ENCODE assay signal across 20 cellular contexts in genomic region chr5:90000351-90000750, GRCh38.
DNase-seq lines count a peak whose midpoint lies in the region; ATAC-seq and TF ChIP-seq lines count a peak whose summit lies in the region.
"Had no signal": no experiment of that assay in that cellular context is flagged by ENCODE, and none has a peak within 500 bp of the region (broad histone marks: within the 10 kb centered on the region; RNA-seq: fewer than 3 reads in every experiment).

No MANE protein-coding gene starts in this region.

- no peaks in the 10 kb centered on the region for H3K9me3 ChIP-seq in WERI-Rb-1 (ENCODE audit: severe bottlenecking)
- H3K9me3 ChIP-seq: body of pancreas, colonic mucosa, pancreas, Peyer's patch had no signal

- ATAC-seq in GM18511 (IDR thresholded peaks at IDR 0.05; ENCODE audit: unreplicated experiment) = peak; percentile 51
- ATAC-seq: body of pancreas; naive thymus-derived CD8-positive, alpha-beta T cell; pancreas; right cardiac atrium; SK-N-SH treated with all-trans-retinoic acid at 6 μM for 48 hours had no signal

- no peak overlapping the region for H3K27ac Mint-ChIP-seq in glutamatergic neuron (ENCODE audit: unreplicated experiment)
- H3K27ac Mint-ChIP-seq in activated CD4-positive, alpha-beta memory T cell treated with anti-CD3 and anti-CD28 coated beads, Interleukin-2, amount 10 ng/mL, durations not matched to agents 7 days and 5 days = no peak overlapping the region
- H3K27ac Mint-ChIP-seq: activated T-helper 2 cell treated with anti-CD3 and anti-CD28 coated beads, Interferon-gamma antibody, Interleukin-2, Interleukin-4, amounts not matched to agents 10 μg/mL and 5 μg/mL and 100 μg/mL, durations not matched to agents 14 hours and 24 hours and 36 hours; naive thymus-derived CD8-positive, alpha-beta T cell had no signal

- H3K4me1 Mint-ChIP-seq in glutamatergic neuron (ENCODE audit: low read depth, unreplicated experiment) = no peaks in the 10 kb centered on the region
- no peaks in the 10 kb centered on the region for H3K4me1 Mint-ChIP-seq in activated CD4-positive, alpha-beta memory T cell treated with anti-CD3 and anti-CD28 coated beads, Interleukin-2, amount 10 ng/mL, durations not matched to agents 7 days and 5 days

- CTCF ChIA-PET in activated CD4-positive, alpha-beta memory T cell treated with anti-CD3 and anti-CD28 coated beads, Interleukin-2, amount 10 ng/mL, durations not matched to agents 7 days and 5 days (lab: Charles Lee) = interaction anchor here (0.5 kb wide), 1 partner anchor 16 kb away, joined by 3 read pairs; no protein-coding TSS in a partner anchor

- H3K36me3 ChIP-seq in WERI-Rb-1 = no peaks in the 10 kb centered on the region
- H3K36me3 ChIP-seq: colonic mucosa, pancreas, Peyer's patch had no signal

- peak; percentile 13 for TF ChIP-seq CTCF in GM12864 (IDR thresholded peaks at IDR 0.05; ENCODE audit: low read depth, low read length, missing control alignments)
- TF ChIP-seq CTCF in WERI-Rb-1 (IDR thresholded peaks at IDR 0.05; ENCODE audit: low read depth, low read length) = 0 out of 2 replicates have a peak, but pooled peaks have one; percentile 6
- TF ChIP-seq CTCF in glutamatergic neuron (IDR thresholded peaks at IDR 0.05; ENCODE audit: partially characterized antibody, unreplicated experiment) = no peak

- H3K4me3 ChIP-seq in GM12864 (ENCODE audit: low read depth, low read length) = no peak overlapping the region
- no peak overlapping the region for H3K4me3 ChIP-seq in WERI-Rb-1 (ENCODE audit: low read depth, low read length)
- H3K4me3 ChIP-seq: body of pancreas, colonic mucosa, pancreas, Peyer's patch had no signal

- H3K9me3 Mint-ChIP-seq in glutamatergic neuron (ENCODE audit: unreplicated experiment) = no peaks in the 10 kb centered on the region
- H3K9me3 Mint-ChIP-seq in activated CD4-positive, alpha-beta memory T cell treated with anti-CD3 and anti-CD28 coated beads, Interleukin-2, amount 10 ng/mL, durations not matched to agents 7 days and 5 days = peaks cover 8% of the 10 kb centered on the region

- no peaks in the 10 kb centered on the region for H3K36me3 Mint-ChIP-seq in glutamatergic neuron (ENCODE audit: unreplicated experiment)
- no peaks in the 10 kb centered on the region for H3K36me3 Mint-ChIP-seq in activated CD4-positive, alpha-beta memory T cell treated with anti-CD3 and anti-CD28 coated beads, Interleukin-2, amount 10 ng/mL, durations not matched to agents 7 days and 5 days (ENCODE audit: low read depth)
- H3K36me3 Mint-ChIP-seq: naive thymus-derived CD8-positive, alpha-beta T cell had no signal

- DNase-seq in GM12864 (ENCODE audit: low read depth) (no peak), NAMALWA (ENCODE audit: low spot score) (peak; percentile 36), WERI-Rb-1 (peak; percentile 14), 8988T (no peak), NCI-H526 treated with DMSO at 0.1 percent for 48 hours (lab: John Stamatoyannopoulos, UW) (no peak), glutamatergic neuron (no peak)
- DNase-seq in activated CD4-positive, alpha-beta memory T cell treated with anti-CD3 and anti-CD28 coated beads, Interleukin-2, amount 10 ng/mL, durations not matched to agents 7 days and 5 days = no peak
- DNase-seq: activated CD4-positive, CD25-positive, alpha-beta regulatory T cell treated with anti-CD3 and anti-CD28 coated beads, Interleukin-2, amount 50 U/mL, for 72 hours; body of pancreas; colonic mucosa; mesenchymal stem cell; naive thymus-derived CD8-positive, alpha-beta T cell; NCI-H1417; NCI-H2171; pancreas; Peyer's patch had no signal

- no peak overlapping the region for H3K4me3 Mint-ChIP-seq in glutamatergic neuron (ENCODE audit: unreplicated experiment)
- H3K4me3 Mint-ChIP-seq in activated CD4-positive, alpha-beta memory T cell treated with anti-CD3 and anti-CD28 coated beads, Interleukin-2, amount 10 ng/mL, durations not matched to agents 7 days and 5 days = no peak overlapping the region
- H3K4me3 Mint-ChIP-seq: naive thymus-derived CD8-positive, alpha-beta T cell had no signal

- H3K27me3 Mint-ChIP-seq in glutamatergic neuron (ENCODE audit: unreplicated experiment) = no peaks in the 10 kb centered on the region
- H3K27me3 Mint-ChIP-seq in activated CD4-positive, alpha-beta memory T cell treated with anti-CD3 and anti-CD28 coated beads, Interleukin-2, amount 10 ng/mL, durations not matched to agents 7 days and 5 days = no peaks in the 10 kb centered on the region
- H3K27me3 Mint-ChIP-seq: naive thymus-derived CD8-positive, alpha-beta T cell had no signal

- H3K27ac ChIP-seq in WERI-Rb-1 = no peak overlapping the region
- H3K27ac ChIP-seq: body of pancreas, colonic mucosa, pancreas, Peyer's patch had no signal

- H3K27me3 ChIP-seq in WERI-Rb-1 (ENCODE audit: insufficient read depth, low read depth, severe bottlenecking) = no peaks in the 10 kb centered on the region
- H3K27me3 ChIP-seq: body of pancreas, colonic mucosa, pancreas, Peyer's patch had no signal

- POLR2A ChIA-PET in activated CD4-positive, alpha-beta memory T cell treated with anti-CD3 and anti-CD28 coated beads, Interleukin-2, amount 10 ng/mL, durations not matched to agents 7 days and 5 days (lab: Charles Lee) = no interaction called here

Comparison
In these comparisons a context has a peak if more than half of its experiments do, and no peak if none do; other contexts are left out.
1. DNase-seq: peak in NAMALWA (single experiment) and WERI-Rb-1 (single experiment); none in GM12864 (single experiment), 8988T (single experiment), NCI-H526 treated with DMSO at 0.1 percent for 48 hours (single experiment), glutamatergic neuron (single experiment) and activated CD4-positive, alpha-beta memory T cell treated with anti-CD3 and anti-CD28 coated beads, Interleukin-2, amount 10 ng/mL, durations not matched to agents 7 days and 5 days (single experiment).